19 cellular contexts compared by ENCODE assay signal in genomic region chr11:17510507-17511206, GRCh38. TPM values are rescaled to one million over a fixed set of nuclear protein-coding genes. Genes with fewer than 3 reads are reported as not detected.
DNase-seq lines count a peak whose midpoint lies in the region; ATAC-seq and TF ChIP-seq lines count a peak whose summit lies in the region.
"Had no signal": no experiment of that assay in that cellular context is flagged by ENCODE, and none has a peak within 500 bp of the region (broad histone marks: within the 10 kb centered on the region; RNA-seq: fewer than 3 reads in every experiment).

No MANE protein-coding gene starts in this region.

- intact Hi-C loops in thyroid gland (cut with DNase I) = no loop called here

- peaks cover 0 to 10% of the 10 kb centered on the region in 2 donors for H3K4me1 ChIP-seq in thyroid gland
- H3K4me1 ChIP-seq: Caco-2 had no signal

- H3K27me3 ChIP-seq in thyroid gland = no peaks in the 10 kb centered on the region
- H3K27me3 ChIP-seq: BLaER1 had no signal

- peak; percentile 47; the same call in 1 of the 2 replicates for ATAC-seq in WTC11
- no peak for ATAC-seq in GM18870 (IDR thresholded peaks at IDR 0.05; ENCODE audit: unreplicated experiment)
- ATAC-seq: GM12878, HCT116 had no signal

- WGBS in thyroid gland, 2 donors = 15 to 35% methylated on average over 4 of the region's 4 CpGs

- CTCF ChIA-PET in WTC11 (lab: Charles Lee) = interaction anchor here (0.6 to 13.3 kb wide), 3 partner anchors 10 to 51 kb away, joined by 4 to 120 read pairs (median 4); no protein-coding TSS in a partner anchor

- H3K27ac ChIP-seq in thyroid gland = peak overlapping the region in 1 of 3 donors; percentile 29
- H3K27ac ChIP-seq: BLaER1, GM23248 had no signal

- peaks cover 7% of the 10 kb centered on the region for H3K4me1 Mint-ChIP-seq in WTC11
- H3K4me1 Mint-ChIP-seq: CD8-positive, alpha-beta memory T cell; IgD-negative memory B cell had no signal

- no peak for TF ChIP-seq POLR2A in thyroid gland (IDR thresholded peaks at IDR 0.05)

- H3K36me3 Mint-ChIP-seq in WTC11 = no peaks in the 10 kb centered on the region
- H3K36me3 Mint-ChIP-seq: CD8-positive, alpha-beta memory T cell; IgD-negative memory B cell had no signal

- no peaks in the 10 kb centered on the region for H3K36me3 ChIP-seq in thyroid gland
- H3K36me3 ChIP-seq: BLaER1 had no signal

- H3K27me3 Mint-ChIP-seq in WTC11 (ENCODE audit: low read depth) = no peaks in the 10 kb centered on the region

- H3K4me3 ChIP-seq in thyroid gland (replicated peaks in 1 of 3) = no peak overlapping the region
- H3K4me3 ChIP-seq: BLaER1, GM12878, GM23248 had no signal

- POLR2A ChIA-PET in WTC11 (lab: Charles Lee) = no interaction called here

- TF ChIP-seq CTCF in WTC11 (IDR thresholded peaks at IDR 0.05) (no peak), thyroid gland (IDR thresholded peaks at IDR 0.05) (no peak)

- H3K9me3 ChIP-seq in thyroid gland = no peaks in the 10 kb centered on the region
- H3K9me3 ChIP-seq: BLaER1, Caco-2 had no signal

- no peak overlapping the region for H3K27ac Mint-ChIP-seq in WTC11
- H3K27ac Mint-ChIP-seq: IgD-negative memory B cell had no signal

- H3K9me3 Mint-ChIP-seq in WTC11 = no peaks in the 10 kb centered on the region
- H3K9me3 Mint-ChIP-seq: CD8-positive, alpha-beta memory T cell; IgD-negative memory B cell had no signal

- DNase-seq in DMS79 treated with DMSO at 0.1 percent for 48 hours (lab: John Stamatoyannopoulos, UW) (peak; percentile 48), NCI-H82 treated with DMSO at 0.1 percent for 48 hours (lab: John Stamatoyannopoulos, UW; ENCODE audit: unreplicated experiment) (peak; percentile 39), WTC11 (ENCODE audit: low spot score) (no peak), thyroid gland (peak; percentile 80 to 81), HK-2 (ENCODE audit: unreplicated experiment) (no peak), SW480 (ENCODE audit: low spot score) (no peak)
- DNase-seq: 8988T, AML-193, Caco-2, DMS53, GM23248 had no signal

- no peak overlapping the region for H3K4me3 Mint-ChIP-seq in WTC11
- H3K4me3 Mint-ChIP-seq: CD8-positive, alpha-beta memory T cell; IgD-negative memory B cell had no signal

TF ChIP-seq in WTC11, 78 proteins besides CTCF, POLR2A, EP300 and RAD21:
- TF ChIP-seq NFE2L1 (CRISPR knock-in tag; IDR thresholded peaks at IDR 0.05) (no peak), ARID4B (CRISPR knock-in tag; IDR thresholded peaks at IDR 0.05; ENCODE audit: borderline replicate concordance) (no peak), ATF3 (CRISPR knock-in tag; conservative IDR thresholded peaks at IDR 0.05) (no peak), ZNF138 (CRISPR knock-in tag; conservative IDR thresholded peaks at IDR 0.05) (no peak), TP53 (CRISPR knock-in tag; IDR thresholded peaks at IDR 0.05) (no peak), AR (CRISPR knock-in tag; IDR thresholded peaks at IDR 0.05) (no peak), SMAD3 (CRISPR knock-in tag; IDR thresholded peaks at IDR 0.05; ENCODE audit: borderline replicate concordance) (no peak), ZBTB21 (CRISPR knock-in tag; IDR thresholded peaks at IDR 0.05; ENCODE audit: borderline replicate concordance) (no peak), ERG (CRISPR knock-in tag; IDR thresholded peaks at IDR 0.05) (no peak), GRHL2 (CRISPR knock-in tag; IDR thresholded peaks at IDR 0.05; ENCODE audit: insufficient replicate concordance, severe bottlenecking) (no peak), RELA (CRISPR knock-in tag; IDR thresholded peaks at IDR 0.05; ENCODE audit: borderline replicate concordance) (no peak), JUN (CRISPR knock-in tag; IDR thresholded peaks at IDR 0.05) (no peak)

RNA-seq across cellular contexts. Expression of gene USH1C, which starts 33.6 kb away (rescaled TPM):
- 3.3 to 3.9 TPM (median 3.7 TPM) in 3 replicates for total RNA-seq in WTC11 (2021)
- 1 to 10 TPM in 3 of 4 donors, not detected in 1; 1.0 to 5.9 (median 3.9) TPM for total RNA-seq in thyroid gland
- total RNA-seq: CD8-positive, alpha-beta memory T cell; G401; GM12878; GM23248; HT1080 had no signal

RNA-seq across cellular contexts. Expression of gene ABCC8, which starts 34.0 kb away (rescaled TPM):
- total RNA-seq in WTC11 (2021) (3.9 to 7.3 TPM (median 4.1 TPM) in 3 replicates), thyroid gland (10 to 100 TPM; 10.9 to 19.1 (median 15.1) TPM)
- total RNA-seq: Caco-2; CD8-positive, alpha-beta memory T cell; GM12878; GM23248; HT1080 had no signal

RNA-seq across cellular contexts. Expression of gene OTOG, which starts 36.4 kb away (rescaled TPM):
- total RNA-seq in WTC11 (2021) (1.4 to 3.5 TPM (median 2.1 TPM) in 3 replicates), thyroid gland (not detected)
- total RNA-seq: CD8-positive, alpha-beta memory T cell; G401; GM12878; GM23248; HT1080 had no signal

Comparison
In these comparisons a context has a peak if more than half of its experiments do, and no peak if none do; other contexts are left out.
1. DNase-seq: peak in DMS79 treated with DMSO at 0.1 percent for 48 hours (single experiment), NCI-H82 treated with DMSO at 0.1 percent for 48 hours (single experiment) and thyroid gland (2 of 2); none in WTC11 (single experiment), HK-2 (single experiment) and SW480 (single experiment).